8 cellular contexts compared by ENCODE assay signal in genomic region chr16:3879887-3880564, GRCh38. TPM values are rescaled to one million over a fixed set of nuclear protein-coding genes. Genes with fewer than 3 reads are reported as not detected.
DNase-seq lines count a peak whose midpoint lies in the region; ATAC-seq and TF ChIP-seq lines count a peak whose summit lies in the region.

No MANE protein-coding gene starts in this region.

- no peaks in the 10 kb centered on the region for H3K9me3 Mint-ChIP-seq in activated CD4-positive, alpha-beta T cell treated with anti-CD3 and anti-CD28 coated beads, Interleukin-2, amount 10 ng/mL, durations not matched to agents 7 days and 5 days

- peak overlapping the region; percentile 95 for H3K4me3 Mint-ChIP-seq in activated CD4-positive, alpha-beta T cell treated with anti-CD3 and anti-CD28 coated beads, Interleukin-2, amount 10 ng/mL, durations not matched to agents 7 days and 5 days

- 0 to 1% methylated on average over 23 to 117 of the region's 117 CpGs for WGBS in lung, 2 donors

- H3K4me1 ChIP-seq in duodenal mucosa (ENCODE audit: control insufficient read depth in 1 of 2, insufficient read depth in 2 of 2, low read length in 2 of 2) (peaks cover 37% of the 10 kb centered on the region in 2 donors), lung (ENCODE audit: control insufficient read depth in 2 of 2, insufficient read depth in 2 of 2, low read length in 2 of 2) (peaks cover 17 to 18% of the 10 kb centered on the region in 2 donors)

- peak; percentile 91 for DNase-seq in H7
- DNase-seq in NAMALWA (ENCODE audit: low spot score): peak; percentile 62
- peak; percentile 69 for DNase-seq in activated CD4-positive, alpha-beta T cell treated with anti-CD3 and anti-CD28 coated beads, Interleukin-2, amount 10 ng/mL, durations not matched to agents 7 days and 5 days
- DNase-seq in lung (ENCODE audit: low spot score): peak; percentile 72
- peak; percentile 48 for DNase-seq in stimulated activated CD8-positive, alpha-beta memory T cell treated with anti-CD3 and anti-CD28 coated beads, Interleukin-12 subunit alpha, Interleukin-12 subunit beta, amount 100 ng/mL, for 1 hour (ENCODE audit: low read depth)

- no peak overlapping the region for H3K27ac Mint-ChIP-seq in activated CD4-positive, alpha-beta T cell treated with anti-CD3 and anti-CD28 coated beads, Interleukin-2, amount 10 ng/mL, durations not matched to agents 7 days and 5 days

- H3K27ac ChIP-seq in duodenal mucosa (ENCODE audit: low read depth, low read length) (peak overlapping the region; percentile 71), lung (ENCODE audit: low read depth in 1 of 2, low read length in 1 of 2) (peak overlapping the region; percentile 94 to 96)

- peak overlapping the region in 1 of 2 donors; percentile 70 for H3K9ac ChIP-seq in duodenal mucosa (ENCODE audit: low read depth in 1 of 2, low read length in 2 of 2)

- peak; percentile 5 for TF ChIP-seq CTCF in lung (IDR thresholded peaks at IDR 0.05; ENCODE audit: control extremely low read depth, extremely low read depth)

- no peaks in the 10 kb centered on the region for H3K36me3 ChIP-seq in H7 (replicated peaks; ENCODE audit: control insufficient read depth, insufficient read depth, low read length)
- peaks cover 0 to 8% of the 10 kb centered on the region in 2 donors for H3K36me3 ChIP-seq in duodenal mucosa (ENCODE audit: control insufficient read depth in 1 of 2, insufficient read depth in 2 of 2, low read length in 2 of 2)
- H3K36me3 ChIP-seq in lung (ENCODE audit: control insufficient read depth in 2 of 2, insufficient read depth in 2 of 2, low read length in 2 of 2): no peaks in the 10 kb centered on the region

- peaks cover 44% of the 10 kb centered on the region for H3K4me1 Mint-ChIP-seq in activated CD4-positive, alpha-beta T cell treated with anti-CD3 and anti-CD28 coated beads, Interleukin-2, amount 10 ng/mL, durations not matched to agents 7 days and 5 days

- H3K4me3 ChIP-seq in GM08714 (ENCODE audit: low read length): peak overlapping the region; percentile 81
- H3K4me3 ChIP-seq in H7 (ENCODE audit: insufficient read depth, low read depth, low read length): peak overlapping the region; percentile 63
- H3K4me3 ChIP-seq in duodenal mucosa (ENCODE audit: low read depth in 1 of 2, low read length in 2 of 2): peak overlapping the region; percentile 90 to 92
- H3K4me3 ChIP-seq in lung: peak overlapping the region; percentile 95

- H3K27me3 ChIP-seq in H7 (ENCODE audit: control insufficient read depth, insufficient read depth, low read length) (no peaks in the 10 kb centered on the region; the same call in 1 of the 2 replicates), duodenal mucosa (ENCODE audit: control insufficient read depth in 1 of 2, insufficient read depth in 2 of 2, low read length in 2 of 2) (no peaks in the 10 kb centered on the region), lung (ENCODE audit: control insufficient read depth, insufficient read depth) (no peaks in the 10 kb centered on the region)

- H3K27me3 Mint-ChIP-seq in activated CD4-positive, alpha-beta T cell treated with anti-CD3 and anti-CD28 coated beads, Interleukin-2, amount 10 ng/mL, durations not matched to agents 7 days and 5 days: peaks cover 14% of the 10 kb centered on the region

- CTCF ChIA-PET in activated CD4-positive, alpha-beta T cell treated with anti-CD3 and anti-CD28 coated beads, Interleukin-2, amount 10 ng/mL, durations not matched to agents 7 days and 5 days (lab: Charles Lee): interaction anchor here (1.5 kb wide), 1 partner anchor 14 kb away, joined by 3 read pairs; no protein-coding TSS in a partner anchor

- POLR2A ChIA-PET in activated CD4-positive, alpha-beta T cell treated with anti-CD3 and anti-CD28 coated beads, Interleukin-2, amount 10 ng/mL, durations not matched to agents 7 days and 5 days (lab: Charles Lee): no interaction called here

- H3K36me3 Mint-ChIP-seq in activated CD4-positive, alpha-beta T cell treated with anti-CD3 and anti-CD28 coated beads, Interleukin-2, amount 10 ng/mL, durations not matched to agents 7 days and 5 days (ENCODE audit: low read depth): peaks cover 28% of the 10 kb centered on the region

- ATAC-seq in lung (ENCODE audit: insufficient read depth, low FRiP score) (peak; percentile 67), GM18873 (IDR thresholded peaks at IDR 0.05; ENCODE audit: low FRiP score, unreplicated experiment) (no peak)

- H3K9me3 ChIP-seq in duodenal mucosa (ENCODE audit: control insufficient read depth in 1 of 2, low read length in 2 of 2) (no peaks in the 10 kb centered on the region), lung (ENCODE audit: control insufficient read depth in 2 of 2, insufficient read depth in 1 of 2, low read length in 1 of 2) (no peaks in the 10 kb centered on the region)

RNA-seq across cellular contexts. Expression of gene CREBBP, which starts 0.5 kb away (rescaled TPM):
- total RNA-seq in H7 (2014; rRNA removed; shearing (Covaris generic)): 11.7 and 14.6 TPM in 2 replicates
- 10 to 100 TPM; 69.0 to 69.2 TPM for total RNA-seq in activated CD4-positive, alpha-beta T cell treated with anti-CD3 and anti-CD28 coated beads, Interleukin-2, amount 10 ng/mL, durations not matched to agents 7 days and 5 days
- total RNA-seq in lung: 100 to 1,000 TPM in 1 of 2 donors, 10 to 100 TPM in 1; 54.7 to 155 TPM
- polyA plus RNA-seq in lung: 10 to 100 TPM; 16.0 to 17.5 TPM
